In genomic region chr2:68357608-68358337, GRCh38 we compare ENCODE assay signal across 9 cellular contexts. TPM values are rescaled to one million over a fixed set of nuclear protein-coding genes. Genes with fewer than 3 reads are reported as not detected.
DNase-seq lines count a peak whose midpoint lies in the region; ATAC-seq and TF ChIP-seq lines count a peak whose summit lies in the region.
"Had no signal": no experiment of that assay in that cellular context is flagged by ENCODE, and none has a peak within 500 bp of the region (broad histone marks: within the 10 kb centered on the region; RNA-seq: fewer than 3 reads in every experiment).

No MANE protein-coding gene starts in this region.

- peaks cover 9% of the 10 kb centered on the region for H3K4me1 Mint-ChIP-seq in neural progenitor cell

- H3K4me3 ChIP-seq in esophagus muscularis mucosa (no peak overlapping the region), neural progenitor cell (no peak overlapping the region)

- no peaks in the 10 kb centered on the region for H3K79me2 ChIP-seq in neural progenitor cell (ENCODE audit: low read depth)

- no peaks in the 10 kb centered on the region for H3F3A ChIP-seq in neural progenitor cell (ENCODE audit: low read depth)

- H3K9me3 ChIP-seq in esophagus muscularis mucosa (no peaks in the 10 kb centered on the region), neural progenitor cell (ENCODE audit: low read depth) (no peaks in the 10 kb centered on the region)

- H3K9ac ChIP-seq in neural progenitor cell = no peak overlapping the region

- H3K9me3 Mint-ChIP-seq in neural progenitor cell = peaks cover 6% of the 10 kb centered on the region

- peak; percentile 47 for ATAC-seq in HG03571 (IDR thresholded peaks at IDR 0.05; ENCODE audit: unreplicated experiment)

- H3K27me3 Mint-ChIP-seq in neural progenitor cell (ENCODE audit: insufficient read depth, low read depth) = no peaks in the 10 kb centered on the region

- peak overlapping the region; percentile 65 for H2AFZ ChIP-seq in neural progenitor cell (replicated peaks)

- intact Hi-C loops in esophagus muscularis mucosa (cut with DNase I) = no loop called here

- H3K36me3 ChIP-seq in esophagus muscularis mucosa = no peaks in the 10 kb centered on the region
- no peaks in the 10 kb centered on the region for H3K36me3 ChIP-seq in neural progenitor cell

- 82% methylated on average over 6 of the region's 6 CpGs for WGBS in esophagus muscularis mucosa

- H4K20me1 ChIP-seq in neural progenitor cell (ENCODE audit: low read depth) = no peaks in the 10 kb centered on the region

- no peak overlapping the region for H3K4me2 ChIP-seq in neural progenitor cell

- no peak for TF ChIP-seq EP300 in esophagus muscularis mucosa (IDR thresholded peaks at IDR 0.05)

- H3K27ac ChIP-seq in esophagus muscularis mucosa (replicated peaks in 1 of 4) = no peak overlapping the region
- H3K27ac ChIP-seq in neural progenitor cell = no peak overlapping the region

- no peak for TF ChIP-seq POLR2A in esophagus muscularis mucosa (IDR thresholded peaks at IDR 0.05; ENCODE audit: low read depth)

- TF ChIP-seq CTCF in GM20000 (IDR thresholded peaks at IDR 0.05; ENCODE audit: extremely low read depth, missing control alignments) (peak; percentile 73), esophagus muscularis mucosa (IDR thresholded peaks at IDR 0.05) (peak in 2 of 3 experiments; percentile 8 to 25), neural progenitor cell (IDR thresholded peaks at IDR 0.05) (peak; percentile 60)

- H3K4me3 Mint-ChIP-seq in neural progenitor cell = no peak overlapping the region

- no peaks in the 10 kb centered on the region for H3K27me3 ChIP-seq in esophagus muscularis mucosa
- H3K27me3 ChIP-seq in neural progenitor cell = peaks cover 7% of the 10 kb centered on the region

- H3K4me1 ChIP-seq in esophagus muscularis mucosa (no peaks in the 10 kb centered on the region), neural progenitor cell (no peaks in the 10 kb centered on the region)

- DNase-seq in Daoy (ENCODE audit: low read depth) (peak; percentile 40), GM20000 (ENCODE audit: low spot score) (peak; percentile 51), OCI-M2 (lab: John Stamatoyannopoulos, UW; ENCODE audit: unreplicated experiment) (peak; percentile 45), esophagus muscularis mucosa (ENCODE audit: extremely low spot score) (no peak), neural progenitor cell (ENCODE audit: low spot score) (peak; percentile 73), activated gamma-delta T cell (lab: John Stamatoyannopoulos, UW) (no peak)
- no peak for DNase-seq in activated CD4-positive, alpha-beta T cell treated with anti-CD3 and anti-CD28 coated beads, Interleukin-2, amount 50 U/mL, for 4 hours

- no peak overlapping the region for H3K27ac Mint-ChIP-seq in neural progenitor cell

- no peaks in the 10 kb centered on the region for H3K36me3 Mint-ChIP-seq in neural progenitor cell

RNA-seq across cellular contexts. Expression of gene PLEK, which starts 7.3 kb away (rescaled TPM):
- not detected in 2 replicates for total RNA-seq in Daoy (2014; rRNA removed; shearing (Covaris generic))
- 10 to 100 TPM in 1 of 4 donors, 1 to 10 TPM in 3; 3.1 to 23.4 (median 6.0) TPM for total RNA-seq in esophagus muscularis mucosa
- not detected in 2 replicates for total RNA-seq in neural progenitor cell (ENCODE audit: low replicate concordance)

RNA-seq across cellular contexts. Expression of gene CNRIP1, which starts 38.0 kb away (rescaled TPM):
- 26.1 and 28.9 TPM in 2 replicates for total RNA-seq in Daoy (2014; rRNA removed; shearing (Covaris generic))
- total RNA-seq in esophagus muscularis mucosa (10 to 100 TPM; 23.5 to 44.4 (median 29.8) TPM), neural progenitor cell (ENCODE audit: low replicate concordance) (3.7 and 5.0 TPM in 2 replicates)
- total RNA-seq: activated CD8-positive, alpha-beta memory T cell treated with anti-CD3 and anti-CD28 coated beads for 36 hours had no signal

Comparison
In these comparisons a context has a peak if more than half of its experiments do, and no peak if none do; other contexts are left out.
1. DNase-seq: peak in Daoy (single experiment), GM20000 (single experiment), OCI-M2 (single experiment) and neural progenitor cell (single experiment); none in esophagus muscularis mucosa (single experiment), activated CD4-positive, alpha-beta T cell treated with anti-CD3 and anti-CD28 coated beads, Interleukin-2, amount 50 U/mL, for 4 hours (0 of 2) and activated gamma-delta T cell (single experiment).
2. CTCF ChIP-seq: peak in every context shown above with its lines; median percentile 73 in GM20000; 60 in neural progenitor cell; 16 in esophagus muscularis mucosa.